25 cellular contexts compared by ENCODE assay signal in genomic region chr10:83869898-83870297, GRCh38.
DNase-seq lines count a peak whose midpoint lies in the region; ATAC-seq, FAIRE-seq and TF ChIP-seq lines count a peak whose summit lies in the region.
"Had no signal": no experiment of that assay in that cellular context is flagged by ENCODE, and none has a peak within 500 bp of the region (broad histone marks: within the 10 kb centered on the region; RNA-seq: fewer than 3 reads in every experiment).

No MANE protein-coding gene starts in this region.

- no peak overlapping the region for H2BK12ac ChIP-seq in trophoblast cell (ENCODE audit: low read length)

- no peaks in the 10 kb centered on the region for H3K4me1 Mint-ChIP-seq in immature natural killer cell
- H3K4me1 Mint-ChIP-seq: B cell; CD14-positive monocyte; CD4-positive, alpha-beta memory T cell; CD4-positive, CD25-positive, alpha-beta regulatory T cell; CD8-positive, alpha-beta memory T cell had no signal

- H2AFZ ChIP-seq in HepG2 (ENCODE audit: low read length) (no peak overlapping the region), trophoblast cell (ENCODE audit: insufficient read depth, low read length, poor library complexity) (no peak overlapping the region)

- no peak overlapping the region for H4K91ac ChIP-seq in trophoblast cell (ENCODE audit: low read depth, low read length)

- no peak overlapping the region for H2BK120ac ChIP-seq in trophoblast cell (ENCODE audit: insufficient read depth, low read length, poor library complexity)

- ATAC-seq in HepG2 (no peak), right lobe of liver (peak; percentile 39 to 68 (median 47))
- ATAC-seq: A549, GM12878 had no signal

- H3K27me3 ChIP-seq in liver (ENCODE audit: control insufficient read depth in 4 of 4, insufficient read depth in 4 of 4, low read length in 3 of 4) (no peaks in the 10 kb centered on the region), HepG2 (ENCODE audit: control insufficient read depth in 1 of 2, insufficient read depth in 2 of 2, low read length in 2 of 2) (no peaks in the 10 kb centered on the region), right lobe of liver (no peaks in the 10 kb centered on the region), trophoblast cell (ENCODE audit: insufficient read depth, low read length) (no peaks in the 10 kb centered on the region)
- H3K27me3 ChIP-seq: BLaER1 treated with 17β-estradiol and CSF1 and Interleukin-3, amounts not matched to agents 10 nM and 100 nM had no signal

- H3K9me3 Mint-ChIP-seq in immature natural killer cell = peaks cover 0 to 1% (median 0%) of the 10 kb centered on the region in 6 donors
- H3K9me3 Mint-ChIP-seq: CD14-positive monocyte; CD4-positive, alpha-beta memory T cell; CD8-positive, alpha-beta memory T cell had no signal

- no peak overlapping the region for H3K27ac ChIP-seq in liver (ENCODE audit: low read depth in 1 of 2, low read length in 2 of 2)
- no peak overlapping the region for H3K27ac ChIP-seq in HepG2 (ENCODE audit: extremely low read length, insufficient read depth, low read length)
- H3K27ac ChIP-seq in right lobe of liver = no peak overlapping the region
- no peak overlapping the region for H3K27ac ChIP-seq in trophoblast cell (ENCODE audit: low read depth, low read length)
- H3K27ac ChIP-seq: 22Rv1; A549; BLaER1 treated with 17β-estradiol and CSF1 and Interleukin-3, amounts not matched to agents 10 nM and 100 nM had no signal

- no peak for TF ChIP-seq POLR2A in HepG2 (IDR thresholded peaks at IDR 0.05; ENCODE audit: insufficient read depth in 1 of 2, low read depth in 2 of 2, low read length in 2 of 2)
- TF ChIP-seq POLR2A in right lobe of liver (IDR thresholded peaks at IDR 0.05) = no peak

- H3K4me1 ChIP-seq in liver (ENCODE audit: control insufficient read depth in 4 of 4, insufficient read depth in 4 of 4, low read length in 3 of 4) (peaks cover 0 to 3% (median 0%) of the 10 kb centered on the region in 4 donors), HepG2 (ENCODE audit: insufficient read depth, low read length) (no peaks in the 10 kb centered on the region), right lobe of liver (no peaks in the 10 kb centered on the region), trophoblast cell (ENCODE audit: control insufficient read depth in 1 of 2, insufficient read depth in 2 of 2, low read length in 2 of 2) (no peaks in the 10 kb centered on the region)
- H3K4me1 ChIP-seq: A549 had no signal

- TF ChIP-seq CTCF in liver (IDR thresholded peaks at IDR 0.05; ENCODE audit: low read depth, low read length, missing input control) = no peak
- TF ChIP-seq CTCF in HepG2 (CRISPR knock-in tag; IDR thresholded peaks at IDR 0.05) = no peak
- TF ChIP-seq CTCF in right lobe of liver (IDR thresholded peaks at IDR 0.05) = no peak

- POLR2A ChIA-PET in HepG2 (lab: Yijun Ruan, JAX) = no interaction called here

- no peak overlapping the region for H3K27ac Mint-ChIP-seq in immature natural killer cell
- H3K27ac Mint-ChIP-seq: B cell; CD14-positive monocyte; CD4-positive, alpha-beta memory T cell; CD4-positive, CD25-positive, alpha-beta regulatory T cell; CD8-positive, alpha-beta memory T cell had no signal

- no peak overlapping the region for H3K23ac ChIP-seq in trophoblast cell (ENCODE audit: low read length)

- H3K79me1 ChIP-seq in trophoblast cell (ENCODE audit: low read length) = peaks cover 2% of the 10 kb centered on the region

- CTCF ChIA-PET in HepG2 (lab: Yijun Ruan, JAX; ENCODE audit: low intra/inter-chr PET ratio, low total read pairs) = no interaction called here

- H3K9ac ChIP-seq in liver (ENCODE audit: low read depth in 1 of 2, low read length in 2 of 2) = no peak overlapping the region
- H3K9ac ChIP-seq in HepG2 (ENCODE audit: insufficient read depth, low read depth, low read length) = no peak overlapping the region
- H3K9ac ChIP-seq in trophoblast cell (ENCODE audit: low read length) = peak overlapping the region; percentile 4
- H3K9ac ChIP-seq: BLaER1 treated with 17β-estradiol and CSF1 and Interleukin-3, amounts not matched to agents 10 nM and 100 nM had no signal

- no TSS peak for BruUV-seq in HepG2 (replicated peaks; lab: Mats Ljungman, UMichigan)

- TF ChIP-seq RAD21 in liver (IDR thresholded peaks at IDR 0.05) = no peak
- no peak for TF ChIP-seq RAD21 in HepG2 (CRISPR knock-in tag; IDR thresholded peaks at IDR 0.05)

- H3K79me2 ChIP-seq in HepG2 (ENCODE audit: insufficient read depth, low read length) (no peaks in the 10 kb centered on the region), trophoblast cell (ENCODE audit: control insufficient read depth, insufficient read depth, low read length, poor library complexity) (no peaks in the 10 kb centered on the region)

- no peak overlapping the region for H4K12ac ChIP-seq in trophoblast cell (ENCODE audit: low read depth, low read length)

- TF ChIP-seq EP300 in HepG2 (IDR thresholded peaks at IDR 0.05; ENCODE audit: low read depth in 2 of 2, low read length in 2 of 2) (no peak), HepG2 (CRISPR knock-in tag; IDR thresholded peaks at IDR 0.05; ENCODE audit: borderline replicate concordance) (no peak)

- no peak overlapping the region for H3K4ac ChIP-seq in trophoblast cell (ENCODE audit: low read depth, low read length)

- DNase-seq in HepG2 (ENCODE audit: low spot score) (no peak), right lobe of liver (no peak), trophoblast cell (no peak), immature natural killer cell (no peak)
- DNase-seq in stimulated activated naive CD4-positive, alpha-beta T cell treated with Interleukin-2 at 50 U/mL for 16 hours (lab: John Stamatoyannopoulos, UW) = no peak
- DNase-seq: AML-193; CD4-positive, alpha-beta memory T cell; CD4-positive, CD25-positive, alpha-beta regulatory T cell; CD8-positive, alpha-beta memory T cell; COR-L47; DMS 273 treated with DMSO at 0.1 percent for 48 hours; DMS153; DMS53; DMS79; DND-41; EL; GDM1 had no signal

- H3K4me3 ChIP-seq in liver (ENCODE audit: low read depth in 1 of 3, low read length in 3 of 3) (no peak overlapping the region), HepG2 (replicated peaks in 1 of 3; ENCODE audit: insufficient read depth in 1 of 3, low read depth in 2 of 3, low read length in 3 of 3) (no peak overlapping the region), right lobe of liver (no peak overlapping the region), trophoblast cell (ENCODE audit: low read depth, low read length) (peak overlapping the region; percentile 6)
- H3K4me3 ChIP-seq: A549; BLaER1 treated with 17β-estradiol and CSF1 and Interleukin-3, amounts not matched to agents 10 nM and 100 nM; GM12878 had no signal

- in situ Hi-C loops in HepG2 (cut with HindIII; ENCODE audit: extremely low pct_ligation_motif_present, low pct_unique_long_range_greater_than_20kb) = loop anchor here (25.0 kb wide), 1 partner anchor 1058 kb away; no protein-coding TSS in a partner anchor

- H4K20me1 ChIP-seq in HepG2 (ENCODE audit: insufficient read depth, low read length) = no peaks in the 10 kb centered on the region
- H4K20me1 ChIP-seq: BLaER1 treated with 17β-estradiol and CSF1 and Interleukin-3, amounts not matched to agents 10 nM and 100 nM had no signal

- no peak overlapping the region for H3K4me2 ChIP-seq in HepG2 (ENCODE audit: low read depth, low read length)
- H3K4me2 ChIP-seq in trophoblast cell (ENCODE audit: low read length) = no peak overlapping the region
- H3K4me2 ChIP-seq: A549 had no signal

- H3K9me3 ChIP-seq in liver (ENCODE audit: control insufficient read depth in 4 of 4, low read length in 3 of 4) = no peaks in the 10 kb centered on the region
- no peaks in the 10 kb centered on the region for H3K9me3 ChIP-seq in HepG2 (ENCODE audit: low read length)
- H3K9me3 ChIP-seq in right lobe of liver = no peaks in the 10 kb centered on the region
- no peaks in the 10 kb centered on the region for H3K9me3 ChIP-seq in trophoblast cell (ENCODE audit: insufficient read depth, low read depth, low read length)
- H3K9me3 ChIP-seq: A549; BLaER1 treated with 17β-estradiol and CSF1 and Interleukin-3, amounts not matched to agents 10 nM and 100 nM had no signal

- 64% methylated on average over 6 of the region's 6 CpGs for WGBS in liver
- 0% methylated on average over 3 of the region's 6 CpGs for WGBS in HepG2 (ENCODE audit: low lambda C conversion rate)
- WGBS in right lobe of liver (ENCODE audit: insufficient coverage, low coverage, low lambda C conversion rate, missing lambda C conversion rate) = 17% methylated on average over 1 of the region's 6 CpGs
- no CpG with 5 or more reads among the region's 6 CpGs for WGBS in trophoblast cell (ENCODE audit: extremely low coverage, insufficient coverage, insufficient read length)

- intact Hi-C loops in HepG2 (cut with micrococcal nuclease; ENCODE audit: unreplicated experiment) = loop anchor here (5.0 kb wide), 3 partner anchors 68 to 1948 kb away; no protein-coding TSS in a partner anchor
- intact Hi-C loops in right lobe of liver (cut with DNase I) = no loop called here

- no peak overlapping the region for H3K14ac ChIP-seq in trophoblast cell (ENCODE audit: low read length)

- no peak overlapping the region for H3K4me3 Mint-ChIP-seq in immature natural killer cell
- H3K4me3 Mint-ChIP-seq: B cell; CD14-positive monocyte; CD4-positive, alpha-beta memory T cell; CD4-positive, CD25-positive, alpha-beta regulatory T cell; CD8-positive, alpha-beta memory T cell had no signal

- no peak overlapping the region for H2BK5ac ChIP-seq in trophoblast cell (ENCODE audit: low read depth, low read length, poor library complexity)

- no peak overlapping the region for H3K18ac ChIP-seq in trophoblast cell (ENCODE audit: low read length)

- no peaks in the 10 kb centered on the region for H3K27me3 Mint-ChIP-seq in immature natural killer cell (ENCODE audit: low read depth in 3 of 3)
- H3K27me3 Mint-ChIP-seq: B cell; CD4-positive, CD25-positive, alpha-beta regulatory T cell; CD8-positive, alpha-beta memory T cell had no signal

- FAIRE-seq in HepG2 (lab: Jason Lieb, UNC) = no peak
- FAIRE-seq: A549, GM12878, GM18507 had no signal

- H4K8ac ChIP-seq in trophoblast cell (ENCODE audit: low read depth, low read length) = no peak overlapping the region

- H3K36me3 Mint-ChIP-seq in immature natural killer cell = no peaks in the 10 kb centered on the region
- H3K36me3 Mint-ChIP-seq: CD14-positive monocyte; CD4-positive, alpha-beta memory T cell; CD4-positive, CD25-positive, alpha-beta regulatory T cell; CD8-positive, alpha-beta memory T cell had no signal

- H2AK5ac ChIP-seq in trophoblast cell (ENCODE audit: low read length) = no peak overlapping the region

- no peaks in the 10 kb centered on the region for H3K36me3 ChIP-seq in liver (ENCODE audit: control insufficient read depth in 4 of 4, insufficient read depth in 3 of 4, low read depth in 1 of 4, low read length in 3 of 4)
- H3K36me3 ChIP-seq in HepG2 (replicated peaks in 1 of 2; ENCODE audit: control insufficient read depth in 1 of 2, insufficient read depth in 2 of 2, low read length in 2 of 2) = no peaks in the 10 kb centered on the region
- H3K36me3 ChIP-seq in right lobe of liver = no peaks in the 10 kb centered on the region
- no peaks in the 10 kb centered on the region for H3K36me3 ChIP-seq in trophoblast cell (ENCODE audit: control insufficient read depth in 1 of 2, insufficient read depth in 2 of 2, low read length in 2 of 2)
- H3K36me3 ChIP-seq: BLaER1 treated with 17β-estradiol and CSF1 and Interleukin-3, amounts not matched to agents 10 nM and 100 nM had no signal

TF ChIP-seq in liver, 16 proteins besides CTCF, POLR2A, EP300 and RAD21 (continues in another document):
- TF ChIP-seq HNF4A (conservative IDR thresholded peaks at IDR 0.05) = peak; percentile 78 to 84
